22 cellular contexts compared by ENCODE assay signal in genomic region chr9:90985631-90986030, GRCh38.
DNase-seq lines count a peak whose midpoint lies in the region; ATAC-seq and TF ChIP-seq lines count a peak whose summit lies in the region.
"Had no signal": no experiment of that assay in that cellular context is flagged by ENCODE, and none has a peak within 500 bp of the region (broad histone marks: within the 10 kb centered on the region; RNA-seq: fewer than 3 reads in every experiment).

No MANE protein-coding gene starts in this region.

- peak overlapping the region; percentile 61 for H2AK5ac ChIP-seq in mesenchymal stem cell (ENCODE audit: low read length, severe bottlenecking)

- no peak for ATAC-seq in HG03159 (IDR thresholded peaks at IDR 0.05; ENCODE audit: unreplicated experiment)

- peak overlapping the region in 1 of 2 experiments; percentile 73 for H2BK12ac ChIP-seq in mesenchymal stem cell (ENCODE audit: low read length in 2 of 2)

- CTCF ChIA-PET in MCF 10A (lab: Yijun Ruan, JAX) = interaction anchor here (0.7 to 3.3 kb wide), 20 partner anchors 10 to 748 kb away, joined by 3 to 26 read pairs (median 4); no protein-coding TSS in a partner anchor

- no peak overlapping the region for H2BK5ac ChIP-seq in mesenchymal stem cell (ENCODE audit: low read depth, low read length, poor library complexity, severe bottlenecking)

- no peaks in the 10 kb centered on the region for H3K79me1 ChIP-seq in mesenchymal stem cell (replicated peaks; ENCODE audit: low read length, poor library complexity, severe bottlenecking)

- DNase-seq in MCF 10A (ENCODE audit: unreplicated experiment) (no peak), breast epithelium (ENCODE audit: low spot score in 2 of 2) (no peak), epithelial cell of esophagus (ENCODE audit: low read depth) (peak; percentile 99), mesenchymal stem cell (no peak), erythroblast (lab: John Stamatoyannopoulos, UW) (no peak), SIG-M5 (lab: John Stamatoyannopoulos, UW) (no peak), NCI-H774 (lab: John Stamatoyannopoulos, UW) (no peak)
- DNase-seq: activated CD4-positive, alpha-beta T cell treated with anti-CD3 and anti-CD28 coated beads for 1 hour; activated naive CD4-positive, alpha-beta T cell; cerebellar nuclear complex; DMS79 treated with DMSO at 0.1 percent for 48 hours; GF-D8; HCEC 1CT; kidney; NCI-H1694 treated with DMSO at 0.1 percent for 48 hours; nephron progenitor cell had no signal

- TF ChIP-seq CTCF in MCF 10A (IDR thresholded peaks at IDR 0.05; ENCODE audit: unreplicated experiment) = no peak
- no peak for TF ChIP-seq CTCF in breast epithelium (IDR thresholded peaks at IDR 0.05)
- no peak for TF ChIP-seq CTCF in epithelial cell of esophagus (IDR thresholded peaks at IDR 0.05; ENCODE audit: insufficient read depth, low read depth, low read length, missing control alignments)

- no peaks in the 10 kb centered on the region for H3K4me1 ChIP-seq in breast epithelium
- peaks cover 10% of the 10 kb centered on the region for H3K4me1 ChIP-seq in mesenchymal stem cell (ENCODE audit: control insufficient read depth, insufficient read depth, low read depth, low read length)
- H3K4me1 ChIP-seq: body of pancreas had no signal

- no peaks in the 10 kb centered on the region for H3K27me3 ChIP-seq in breast epithelium
- H3K27me3 ChIP-seq in mesenchymal stem cell (ENCODE audit: control insufficient read depth in 1 of 2, insufficient read depth in 1 of 2, low read length in 2 of 2) = no peaks in the 10 kb centered on the region
- H3K27me3 ChIP-seq: body of pancreas had no signal

- peaks cover 38% of the 10 kb centered on the region for H3K4me1 Mint-ChIP-seq in MCF 10A (ENCODE audit: insufficient read depth, unreplicated experiment)

- peak overlapping the region; percentile 33 for H3K9ac ChIP-seq in mesenchymal stem cell (ENCODE audit: low read length)

- peak overlapping the region in 1 of 2 experiments; percentile 65 for H3K18ac ChIP-seq in mesenchymal stem cell (ENCODE audit: low read depth in 1 of 2, low read length in 2 of 2)

- H3K9me3 Mint-ChIP-seq in MCF 10A (ENCODE audit: unreplicated experiment) = no peaks in the 10 kb centered on the region
- H3K9me3 Mint-ChIP-seq: activated CD4-positive, alpha-beta memory T cell treated with anti-CD3 and anti-CD28 coated beads for 36 hours; activated T-cell treated with anti-CD3 and anti-CD28 coated beads, Interleukin-2, amount 50 U/mL, for 72 hours; T-helper 2 cell treated with Interferon-gamma antibody and Interleukin-4, amounts not matched to agents 5 μg/mL and 100 μg/mL, for 36 hours had no signal

- H4K91ac ChIP-seq in mesenchymal stem cell (ENCODE audit: low read length) = no peak overlapping the region

- H3K4me3 ChIP-seq in breast epithelium (no peak overlapping the region), epithelial cell of esophagus (ENCODE audit: low read length) (no peak overlapping the region), mesenchymal stem cell (ENCODE audit: insufficient read depth in 1 of 2, low read depth in 1 of 2, low read length in 2 of 2) (no peak overlapping the region)
- H3K4me3 ChIP-seq: body of pancreas had no signal

- no peak overlapping the region for H3K4ac ChIP-seq in mesenchymal stem cell (ENCODE audit: low read depth in 1 of 2, low read length in 2 of 2)

- no peak overlapping the region for H3K4me2 ChIP-seq in mesenchymal stem cell (ENCODE audit: low read length, poor library complexity, severe bottlenecking)

- POLR2A ChIA-PET in MCF 10A (lab: Yijun Ruan, JAX) = interaction anchor here (0.5 to 3.6 kb wide), 27 partner anchors 10 to 742 kb away, joined by 3 to 37 read pairs (median 5); partner anchors contain the start of gene NFIL3

- TF ChIP-seq POLR2A in breast epithelium (IDR thresholded peaks at IDR 0.05) = no peak
- TF ChIP-seq POLR2A in erythroblast (IDR thresholded peaks at IDR 0.05; ENCODE audit: low read length) = no peak

- H3K27me3 Mint-ChIP-seq in MCF 10A (ENCODE audit: insufficient read depth, unreplicated experiment) = no peaks in the 10 kb centered on the region

- H3K36me3 ChIP-seq in breast epithelium (no peaks in the 10 kb centered on the region), mesenchymal stem cell (ENCODE audit: control insufficient read depth in 1 of 2, insufficient read depth in 2 of 2, low read depth in 1 of 2, low read length in 2 of 2) (no peaks in the 10 kb centered on the region)

- H4K8ac ChIP-seq in mesenchymal stem cell (ENCODE audit: low read length) = no peak overlapping the region

- H2BK120ac ChIP-seq in mesenchymal stem cell (ENCODE audit: low read depth, low read length) = no peak overlapping the region

- H3K27ac ChIP-seq in breast epithelium (peak overlapping the region in 1 of 2 donors; percentile 50), mesenchymal stem cell (ENCODE audit: low read length, poor library complexity, severe bottlenecking) (peak overlapping the region; percentile 61)
- H3K27ac ChIP-seq: body of pancreas had no signal

- intact Hi-C loops in MCF 10A (cut with micrococcal nuclease) (loop anchor here (1.0 kb wide), 2 partner anchors 104 to 441 kb away; no protein-coding TSS in a partner anchor), breast epithelium (cut with DNase I; ENCODE audit: low total_unique reads) (no loop called here)

- BruUV-seq in MCF 10A (replicated peaks; lab: Mats Ljungman, UMichigan) = no TSS peak

- no peak overlapping the region for H3K4me3 Mint-ChIP-seq in MCF 10A (ENCODE audit: unreplicated experiment)
- H3K4me3 Mint-ChIP-seq: activated CD4-positive, alpha-beta memory T cell treated with anti-CD3 and anti-CD28 coated beads for 36 hours; activated T-cell treated with anti-CD3 and anti-CD28 coated beads, Interleukin-2, amount 50 U/mL, for 72 hours; IgD-negative memory B cell; nephron progenitor cell; T-helper 2 cell treated with Interferon-gamma antibody and Interleukin-4, amounts not matched to agents 5 μg/mL and 100 μg/mL, for 36 hours had no signal

- WGBS in mesenchymal stem cell = 100% methylated on average over 1 of the region's 3 CpGs

- H3K36me3 Mint-ChIP-seq in MCF 10A (ENCODE audit: insufficient read depth, unreplicated experiment) = no peaks in the 10 kb centered on the region
- H3K36me3 Mint-ChIP-seq: activated CD4-positive, alpha-beta memory T cell treated with anti-CD3 and anti-CD28 coated beads for 36 hours; IgD-negative memory B cell had no signal

- H3K14ac ChIP-seq in mesenchymal stem cell (ENCODE audit: low read length in 2 of 2) = no peak overlapping the region

- H3K23ac ChIP-seq in mesenchymal stem cell (ENCODE audit: low read length in 2 of 2) = no peak overlapping the region

- H3K9me3 ChIP-seq in breast epithelium (no peaks in the 10 kb centered on the region), mesenchymal stem cell (ENCODE audit: control insufficient read depth, low read length) (peaks cover 12% of the 10 kb centered on the region)
- H3K9me3 ChIP-seq: body of pancreas had no signal

- no peak overlapping the region for H2AFZ ChIP-seq in mesenchymal stem cell (ENCODE audit: low read depth, low read length)

- peak overlapping the region; percentile 89 for H3K27ac Mint-ChIP-seq in MCF 10A (ENCODE audit: low read depth, unreplicated experiment)
- H3K27ac Mint-ChIP-seq: activated CD4-positive, alpha-beta memory T cell treated with anti-CD3 and anti-CD28 coated beads for 36 hours; activated T-cell treated with anti-CD3 and anti-CD28 coated beads, Interleukin-2, amount 50 U/mL, for 72 hours; IgD-negative memory B cell; T-helper 2 cell treated with Interferon-gamma antibody and Interleukin-4, amounts not matched to agents 5 μg/mL and 100 μg/mL, for 36 hours had no signal

- H2BK15ac ChIP-seq in mesenchymal stem cell (ENCODE audit: low read depth, poor library complexity, severe bottlenecking) = no peak overlapping the region
